Comparison of ENCODE assay signal across 8 cellular contexts in genomic region chr17:47970725-47971511, GRCh38. TPM values are rescaled to one million over a fixed set of nuclear protein-coding genes. Genes with fewer than 3 reads are reported as not detected.
DNase-seq lines count a peak whose midpoint lies in the region; ATAC-seq and TF ChIP-seq lines count a peak whose summit lies in the region.

A gene with protein sequence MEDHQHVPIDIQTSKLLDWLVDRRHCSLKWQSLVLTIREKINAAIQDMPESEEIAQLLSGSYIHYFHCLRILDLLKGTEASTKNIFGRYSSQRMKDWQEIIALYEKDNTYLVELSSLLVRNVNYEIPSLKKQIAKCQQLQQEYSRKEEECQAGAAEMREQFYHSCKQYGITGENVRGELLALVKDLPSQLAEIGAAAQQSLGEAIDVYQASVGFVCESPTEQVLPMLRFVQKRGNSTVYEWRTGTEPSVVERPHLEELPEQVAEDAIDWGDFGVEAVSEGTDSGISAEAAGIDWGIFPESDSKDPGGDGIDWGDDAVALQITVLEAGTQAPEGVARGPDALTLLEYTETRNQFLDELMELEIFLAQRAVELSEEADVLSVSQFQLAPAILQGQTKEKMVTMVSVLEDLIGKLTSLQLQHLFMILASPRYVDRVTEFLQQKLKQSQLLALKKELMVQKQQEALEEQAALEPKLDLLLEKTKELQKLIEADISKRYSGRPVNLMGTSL (plus strand): TSS chr17:47971113. CDS start chr17:47971147, 34 bp downstream.

- peak; percentile 94 for ATAC-seq in GM19043 (IDR thresholded peaks at IDR 0.05; ENCODE audit: low read depth, unreplicated experiment)
- ATAC-seq in HG03432 (IDR thresholded peaks at IDR 0.05; ENCODE audit: unreplicated experiment) = peak; percentile 98

- DNase-seq in AML-193 (lab: John Stamatoyannopoulos, UW) (peak; percentile 100), NCI-H510A (lab: John Stamatoyannopoulos, UW) (peak; percentile 100), choroid plexus epithelial cell (ENCODE audit: low read depth) (peak; percentile 100), kidney epithelial cell (ENCODE audit: low read depth) (peak; percentile 94)
- DNase-seq in activated CD4-positive, alpha-beta T cell treated with anti-CD3 and anti-CD28 coated beads for 24 hours (ENCODE audit: low read depth in 2 of 2) = peak; percentile 99 to 100
- peak; percentile 95 to 97 for DNase-seq in stimulated activated CD4-positive, alpha-beta T cell treated with anti-CD3 and anti-CD28 coated beads, Interleukin-1b, Interleukin-23, amount 100 ng/mL, for 1 hour (ENCODE audit: low read depth in 2 of 2)

- H3K4me3 ChIP-seq in choroid plexus epithelial cell (ENCODE audit: low read depth, low read length) = peak within 1 kb of the TSS; percentile 95
- peak within 1 kb of the TSS; percentile 84 for H3K4me3 ChIP-seq in kidney epithelial cell (ENCODE audit: low read depth, low read length)

- no peaks in the 10 kb centered on the region for H3K27me3 ChIP-seq in kidney epithelial cell (ENCODE audit: control insufficient read depth, insufficient read depth, low read length)

- H3K36me3 ChIP-seq in kidney epithelial cell (ENCODE audit: control insufficient read depth, insufficient read depth, low read length) = no peaks in the 10 kb centered on the region

- peak; percentile 83 for TF ChIP-seq CTCF in choroid plexus epithelial cell (conservative IDR thresholded peaks at IDR 0.05; ENCODE audit: low read depth, low read length)
- TF ChIP-seq CTCF in kidney epithelial cell (IDR thresholded peaks at IDR 0.05; ENCODE audit: insufficient read depth, low read length, poor library complexity, severe bottlenecking) = peak; percentile 94

RNA-seq across cellular contexts. Expression of the gene that starts here (rescaled TPM):
- total RNA-seq in kidney epithelial cell = 95.1 and 110 TPM in 2 replicates

Comparison
In these comparisons a context has a peak if more than half of its experiments do, and no peak if none do; other contexts are left out.
1. Peak in every context shown above with its lines: DNase-seq, ATAC-seq and H3K4me3 ChIP-seq.